10 cellular contexts compared by ENCODE assay signal in genomic region chr1:19435181-19435580, GRCh38. TPM values are rescaled to one million over a fixed set of nuclear protein-coding genes. Genes with fewer than 3 reads are reported as not detected.
DNase-seq lines count a peak whose midpoint lies in the region; ATAC-seq lines count a peak whose summit lies in the region.
"Had no signal": no experiment of that assay in that cellular context is flagged by ENCODE, and none has a peak within 500 bp of the region (broad histone marks: within the 10 kb centered on the region; RNA-seq: fewer than 3 reads in every experiment).

No MANE protein-coding gene starts in this region.

- peaks cover 43% of the 10 kb centered on the region for H3K36me3 Mint-ChIP-seq in activated CD8-positive, alpha-beta T cell treated with anti-CD3 and anti-CD28 coated beads, Interleukin-2, amount 10 ng/mL, durations not matched to agents 7 days and 5 days (ENCODE audit: low read depth)

- no peak overlapping the region for H3K4me3 Mint-ChIP-seq in activated CD8-positive, alpha-beta T cell treated with anti-CD3 and anti-CD28 coated beads, Interleukin-2, amount 10 ng/mL, durations not matched to agents 7 days and 5 days

- POLR2A ChIA-PET in activated CD8-positive, alpha-beta T cell treated with anti-CD3 and anti-CD28 coated beads, Interleukin-2, amount 10 ng/mL, durations not matched to agents 7 days and 5 days (lab: Charles Lee), result interaction anchor here (0.8 to 1.7 kb wide), 3 partner anchors 13 to 48 kb away, joined by 3 read pairs; no protein-coding TSS in a partner anchor

- intact Hi-C loops in left ventricle myocardium superior (cut with micrococcal nuclease), result loop anchor here (10.0 kb wide), 1 partner anchor 50 kb away; the partner anchor contains the start of gene CAPZB

- peak overlapping the region; percentile 18 for H3K27ac Mint-ChIP-seq in activated CD8-positive, alpha-beta T cell treated with anti-CD3 and anti-CD28 coated beads, Interleukin-2, amount 10 ng/mL, durations not matched to agents 7 days and 5 days

- no peaks in the 10 kb centered on the region for H3K27me3 Mint-ChIP-seq in activated CD8-positive, alpha-beta T cell treated with anti-CD3 and anti-CD28 coated beads, Interleukin-2, amount 10 ng/mL, durations not matched to agents 7 days and 5 days (ENCODE audit: low read depth)

- H3K9me3 Mint-ChIP-seq in activated CD8-positive, alpha-beta T cell treated with anti-CD3 and anti-CD28 coated beads, Interleukin-2, amount 10 ng/mL, durations not matched to agents 7 days and 5 days (ENCODE audit: insufficient read depth), result no peaks in the 10 kb centered on the region

- H3K4me3 ChIP-seq in skin epidermis, result no peak overlapping the region

- DNase-seq in GM04503 (ENCODE audit: low read depth) (peak; percentile 77), left ventricle myocardium superior (no peak), NCI-H526 (lab: John Stamatoyannopoulos, UW) (no peak)
- no peak for DNase-seq in activated CD8-positive, alpha-beta T cell treated with anti-CD3 and anti-CD28 coated beads, Interleukin-2, amount 10 ng/mL, durations not matched to agents 7 days and 5 days
- DNase-seq in activated effector memory CD4-positive, alpha-beta T cell treated with anti-CD3 and anti-CD28 coated beads, Interleukin-2, amount 50 U/mL, for 16 hours, result no peak
- DNase-seq: activated CD8-positive, alpha-beta memory T cell treated with anti-CD3 and anti-CD28 coated beads, Interleukin-2, amount 50 U/mL, for 4 hours; NCI-H82 had no signal

- peaks cover 76% of the 10 kb centered on the region for H3K4me1 Mint-ChIP-seq in activated CD8-positive, alpha-beta T cell treated with anti-CD3 and anti-CD28 coated beads, Interleukin-2, amount 10 ng/mL, durations not matched to agents 7 days and 5 days (ENCODE audit: low read depth)

- no peak for ATAC-seq in activated CD8-positive, alpha-beta T cell treated with anti-CD3 and anti-CD28 coated beads, Interleukin-2, amount 10 ng/mL, durations not matched to agents 7 days and 5 days
- ATAC-seq in left ventricle myocardium superior (peak; percentile 55), GM21447 (IDR thresholded peaks at IDR 0.05; ENCODE audit: unreplicated experiment) (no peak), esophagus mucosa (no peak)

- H3K27ac ChIP-seq in skin epidermis, result peak overlapping the region in 20 of 21 experiments; percentile 4 to 90 (median 70)

- CTCF ChIA-PET in activated CD8-positive, alpha-beta T cell treated with anti-CD3 and anti-CD28 coated beads, Interleukin-2, amount 10 ng/mL, durations not matched to agents 7 days and 5 days (lab: Charles Lee), result interaction anchor here (1.0 to 2.1 kb wide), 8 partner anchors 11 to 219 kb away, joined by 3 to 7 read pairs (median 4); no protein-coding TSS in a partner anchor

RNA-seq across cellular contexts. Expression of gene CAPZB, which starts 50.2 kb away (rescaled TPM):
- 100 to 1,000 TPM; 492 to 518 TPM for total RNA-seq in activated CD8-positive, alpha-beta T cell treated with anti-CD3 and anti-CD28 coated beads, Interleukin-2, amount 10 ng/mL, durations not matched to agents 7 days and 5 days
- total RNA-seq in left ventricle myocardium superior (252 TPM), esophagus mucosa (262 TPM)
